In the genomic region with DNA sequence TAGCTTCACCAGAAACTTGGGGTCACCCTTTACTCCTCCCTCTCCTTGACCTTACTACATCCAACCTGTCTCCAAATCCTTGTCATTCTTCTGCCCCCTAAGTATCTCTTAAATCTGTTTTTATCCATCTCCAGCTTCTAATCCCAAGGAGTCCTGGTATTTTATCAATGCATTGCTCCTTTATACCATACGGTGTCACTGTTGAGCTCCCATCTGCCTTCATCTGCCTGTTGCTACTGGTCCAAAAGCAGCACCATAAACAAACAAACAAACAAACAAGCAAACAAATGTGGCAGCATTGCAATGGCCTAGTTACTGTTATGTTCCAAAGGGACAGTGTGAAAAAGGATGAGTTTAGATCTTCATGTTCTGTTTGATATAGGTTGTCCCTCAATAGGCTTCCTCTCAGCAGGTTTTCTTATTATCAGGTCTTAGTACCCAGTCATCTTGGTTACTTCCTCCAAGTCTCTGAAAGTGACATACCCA, we compare ENCODE assay signal across 8 cellular contexts. TPM values are rescaled to one million over a fixed set of nuclear protein-coding genes. Genes with fewer than 3 reads are reported as not detected.
DNase-seq lines count a peak whose midpoint lies in the region; ATAC-seq, FAIRE-seq and TF ChIP-seq lines count a peak whose summit lies in the region.

No MANE protein-coding gene starts in this region.

- 0 out of 2 replicates have a peak, but pooled peaks cover 2% of the 10 kb centered on the region for H3K36me3 ChIP-seq in RWPE2 (ENCODE audit: low read depth)

- H3K27ac Mint-ChIP-seq in naive B cell = no peak overlapping the region

- H3K4me1 ChIP-seq in RWPE2 (ENCODE audit: insufficient read depth, poor library complexity, severe bottlenecking) = no peaks in the 10 kb centered on the region

- H3K9me3 Mint-ChIP-seq in naive B cell = no peaks in the 10 kb centered on the region

- H3K27me3 Mint-ChIP-seq in naive B cell = no peaks in the 10 kb centered on the region

- no peaks in the 10 kb centered on the region for H3K27me3 ChIP-seq in RWPE2 (ENCODE audit: insufficient read depth, poor library complexity, severe bottlenecking)

- TF ChIP-seq CTCF in RWPE2 (IDR thresholded peaks at IDR 0.05; ENCODE audit: poor library complexity, severe bottlenecking) = peak; percentile 87

- no peak overlapping the region for H3K4me3 ChIP-seq in RWPE2 (ENCODE audit: severe bottlenecking)

- no peaks in the 10 kb centered on the region for H3K9me3 ChIP-seq in RWPE2 (ENCODE audit: severe bottlenecking)

- H3K36me3 Mint-ChIP-seq in naive B cell = no peaks in the 10 kb centered on the region

- DNase-seq in stimulated activated CD4-positive, alpha-beta T cell treated with anti-CD3 and anti-CD28 coated beads, Interleukin-4, amount 100 ng/mL, for 24 hours = peak; percentile 14
- DNase-seq in stimulated activated CD4-positive, alpha-beta T cell treated with anti-CD3 and anti-CD28 coated beads, Interleukin-2, amount 100 ng/mL, for 24 hours = no peak
- DNase-seq in HTR-8/SVneo (ENCODE audit: insufficient read length, low spot score) (peak; percentile 53), RWPE2 (ENCODE audit: low spot score) (no peak), naive B cell (peak; percentile 9), ecto neural progenitor cell (ENCODE audit: low spot score) (no peak)
- no peak for DNase-seq in activated T-cell treated with anti-CD3 and anti-CD28 coated beads, Interleukin-2, amount 50 U/mL, for 48 hours

- H3K4me3 Mint-ChIP-seq in naive B cell = no peak overlapping the region

- ATAC-seq in RWPE2 (ENCODE audit: low read depth) = 0 out of 3 replicates have a peak, but pooled peaks have one; percentile 54
- peak; percentile 65 for ATAC-seq in esophagus mucosa
- ATAC-seq in naive B cell (ENCODE audit: low read depth in 2 of 2) = peak in 1 of 2 donors; percentile 35

- peaks cover 8 to 12% (median 10%) of the 10 kb centered on the region in 3 donors for H3K4me1 Mint-ChIP-seq in naive B cell

- FAIRE-seq in HTR-8/SVneo (lab: Jason Lieb, UNC) = peak; percentile 20

- no peak overlapping the region for H3K27ac ChIP-seq in RWPE2 (ENCODE audit: poor library complexity, severe bottlenecking)

RNA-seq across cellular contexts. Expression of a gene that starts 34.2 kb away (rescaled TPM):
- 4.9 TPM for total RNA-seq in esophagus mucosa
- polyA plus RNA-seq in naive B cell (ENCODE audit: low read depth in 6 of 6) = 1 to 10 TPM in 5 of 6 donors, under 1 TPM in 1; 0.90 to 2.6 (median 1.7) TPM

RNA-seq across cellular contexts. Expression of a gene that starts 50.0 kb away (rescaled TPM):
- total RNA-seq in esophagus mucosa = 24.8 TPM
- polyA plus RNA-seq in naive B cell (ENCODE audit: low read depth in 6 of 6) = 10 to 100 TPM; 22.0 to 43.4 (median 30.4) TPM

RNA-seq across cellular contexts. Expression of a gene that starts 50.2 kb away (rescaled TPM):
- 36.3 TPM for total RNA-seq in esophagus mucosa
- 10 to 100 TPM; 22.9 to 37.3 (median 29.7) TPM for polyA plus RNA-seq in naive B cell (ENCODE audit: low read depth in 6 of 6)

RNA-seq across cellular contexts. Expression of a gene that starts 57.6 kb away (rescaled TPM):
- 2.7 TPM for total RNA-seq in esophagus mucosa
- 1 to 10 TPM in 4 of 6 donors, under 1 TPM in 2; 0.88 to 2.7 (median 1.8) TPM for polyA plus RNA-seq in naive B cell (ENCODE audit: low read depth in 6 of 6)

Comparison
In these comparisons a context has a peak if more than half of its experiments do, and no peak if none do; other contexts are left out.
1. DNase-seq: peak in stimulated activated CD4-positive, alpha-beta T cell treated with anti-CD3 and anti-CD28 coated beads, Interleukin-4, amount 100 ng/mL, for 24 hours (single experiment), HTR-8/SVneo (single experiment) and naive B cell (single experiment); none in stimulated activated CD4-positive, alpha-beta T cell treated with anti-CD3 and anti-CD28 coated beads, Interleukin-2, amount 100 ng/mL, for 24 hours (0 of 2), RWPE2 (single experiment), activated T-cell treated with anti-CD3 and anti-CD28 coated beads, Interleukin-2, amount 50 U/mL, for 48 hours (0 of 2) and ecto neural progenitor cell (single experiment).